31 cellular contexts compared by ENCODE assay signal in the genomic region with DNA sequence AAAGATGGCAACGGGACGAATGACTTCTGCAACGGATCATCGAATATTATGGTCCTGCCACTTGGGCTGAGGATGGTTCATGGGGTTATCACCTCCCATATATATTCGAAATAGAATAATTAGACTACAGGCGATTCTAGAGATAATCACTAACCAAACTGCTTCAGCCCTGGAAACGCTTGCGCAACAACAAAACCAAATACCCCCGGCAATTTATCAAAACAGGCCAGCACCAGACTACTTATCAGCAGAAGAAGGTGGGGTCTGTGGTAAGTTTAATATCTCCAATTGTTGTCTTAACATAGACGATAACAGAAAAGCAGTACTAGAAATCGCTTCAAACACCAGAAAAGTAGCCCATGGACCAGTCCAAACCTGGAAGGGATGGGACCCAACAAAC. TPM values are rescaled to one million over a fixed set of nuclear protein-coding genes. Genes with fewer than 3 reads are reported as not detected.
"Had no signal": no experiment of that assay in that cellular context is flagged by ENCODE, and none has a peak within 500 bp of the region (broad histone marks: within the 10 kb centered on the region; RNA-seq: fewer than 3 reads in every experiment).

No MANE protein-coding gene starts in this region.

- ATAC-seq: activated CD8-positive, alpha-beta T cell treated with anti-CD3 and anti-CD28 coated beads for 36 hours; activated T-cell treated with anti-CD3 and anti-CD28 coated beads, Interleukin-2, amount 50 U/mL, for 4 hours; activated T-helper 17 cell treated with anti-CD3 and anti-CD28 coated beads, Interleukin-2, amount 50 U/mL, for 72 hours; effector memory CD8-positive, alpha-beta T cell; T-helper 17 cell had no signal

- H3K27ac Mint-ChIP-seq: activated CD8-positive, alpha-beta T cell treated with anti-CD3 and anti-CD28 coated beads for 36 hours; activated naive CD8-positive, alpha-beta T cell; activated T-helper 17 cell treated with anti-CD3 and anti-CD28 coated beads, Interleukin-2, amount 50 U/mL, for 72 hours; effector memory CD8-positive, alpha-beta T cell; T-helper 17 cell; T-helper 2 cell treated with Interferon-gamma antibody and Interleukin-4, amounts not matched to agents 5 μg/mL and 100 μg/mL, for 36 hours had no signal

- H3K36me3 ChIP-seq: brain microvascular endothelial cell had no signal

- FAIRE-seq: astrocyte, endothelial cell of umbilical vein, frontal cortex had no signal

- H3K36me3 Mint-ChIP-seq: activated naive CD8-positive, alpha-beta T cell had no signal

- H3K27ac ChIP-seq: brain microvascular endothelial cell, epithelial cell of prostate had no signal

- H3K4me3 Mint-ChIP-seq: activated CD8-positive, alpha-beta T cell treated with anti-CD3 and anti-CD28 coated beads for 36 hours; activated naive CD8-positive, alpha-beta T cell; activated T-cell treated with anti-CD3 and anti-CD28 coated beads, Interleukin-2, amount 50 U/mL, for 4 hours; activated T-helper 17 cell treated with anti-CD3 and anti-CD28 coated beads, Interleukin-2, amount 50 U/mL, for 72 hours; central memory CD8-positive, alpha-beta T cell; effector memory CD8-positive, alpha-beta T cell; T-helper 17 cell; T-helper 2 cell treated with Interferon-gamma antibody and Interleukin-4, amounts not matched to agents 5 μg/mL and 100 μg/mL, for 36 hours had no signal

- H3K4me1 Mint-ChIP-seq: activated T-helper 17 cell treated with anti-CD3 and anti-CD28 coated beads, Interleukin-2, amount 50 U/mL, for 72 hours; central memory CD8-positive, alpha-beta T cell; T-helper 17 cell had no signal

- DNase-seq: activated CD4-positive, alpha-beta T cell treated with anti-CD3 and anti-CD28 coated beads for 4 hours; activated CD4-positive, alpha-beta T cell treated with anti-CD3 and anti-CD28 coated beads, Interleukin-2, amount 50 U/mL, for 1 hour; activated CD4-positive, alpha-beta T cell treated with anti-CD3 and anti-CD28 coated beads, Interleukin-2, amount 50 U/mL, for 48 hours; activated CD4-positive, CD25-positive, alpha-beta regulatory T cell; activated CD4-positive, CD25-positive, alpha-beta regulatory T cell treated with anti-CD3 and anti-CD28 coated beads, Interleukin-2, amount 50 U/mL, for 72 hours; activated CD8-positive, alpha-beta T cell treated with anti-CD3 and anti-CD28 coated beads for 36 hours; activated effector memory CD4-positive, alpha-beta T cell treated with Interleukin-2 at 50 U/mL for 16 hours; activated gamma-delta T cell treated with Interleukin-2 at 50 U/mL for 16 hours; activated naive CD4-positive, alpha-beta T cell treated with anti-CD3 and anti-CD28 coated beads, Interleukin-2, amount 50 U/mL, for 16 hours; activated naive CD4-positive, alpha-beta T cell treated with Interleukin-2 at 50 U/mL for 16 hours; activated T-cell treated with anti-CD3 and anti-CD28 coated beads, Interleukin-2, amount 50 U/mL, for 4 hours; amniotic stem cell; anterior cingulate cortex; brain microvascular endothelial cell; cortex of kidney; dermis blood vessel endothelial cell; effector CD4-positive, alpha-beta T cell; effector memory CD8-positive, alpha-beta T cell; foreskin fibroblast; head of caudate nucleus; T-helper 1 cell; T-helper 17 cell; T1000 had no signal

- H3K27me3 Mint-ChIP-seq: activated naive CD8-positive, alpha-beta T cell had no signal

- H3K9me3 Mint-ChIP-seq: activated CD8-positive, alpha-beta T cell treated with anti-CD3 and anti-CD28 coated beads for 36 hours; activated T-cell treated with anti-CD3 and anti-CD28 coated beads, Interleukin-2, amount 50 U/mL, for 4 hours; activated T-helper 17 cell treated with anti-CD3 and anti-CD28 coated beads, Interleukin-2, amount 50 U/mL, for 72 hours; central memory CD8-positive, alpha-beta T cell; effector memory CD8-positive, alpha-beta T cell; T-helper 2 cell treated with Interferon-gamma antibody and Interleukin-4, amounts not matched to agents 5 μg/mL and 100 μg/mL, for 36 hours had no signal

- H3K27me3 ChIP-seq: brain microvascular endothelial cell had no signal

RNA-seq across cellular contexts. Expression of gene PPP1R14C, which starts 42.9 kb away (rescaled TPM):
- total RNA-seq: activated T-helper 17 cell treated with anti-CD3 and anti-CD28 coated beads, Interleukin-2, amount 50 U/mL, for 72 hours; dermis blood vessel endothelial cell; endothelial cell of umbilical vein; T-helper 17 cell had no signal
- polyA plus RNA-seq: endothelial cell of umbilical vein had no signal
